In genomic region chr3:172309741-172310140, GRCh38 we compare ENCODE assay signal across 18 cellular contexts.
DNase-seq lines count a peak whose midpoint lies in the region; TF ChIP-seq lines count a peak whose summit lies in the region.
"Had no signal": no experiment of that assay in that cellular context is flagged by ENCODE, and none has a peak within 500 bp of the region (broad histone marks: within the 10 kb centered on the region; RNA-seq: fewer than 3 reads in every experiment).

No MANE protein-coding gene starts in this region.

- peaks cover 9% of the 10 kb centered on the region for H3K36me3 ChIP-seq in H7 (replicated peaks; ENCODE audit: control insufficient read depth, insufficient read depth, low read length)

- no peak overlapping the region for H2BK12ac ChIP-seq in H9 (ENCODE audit: insufficient read length, low read depth, low read length)

- no peaks in the 10 kb centered on the region for H3K4me1 ChIP-seq in H9 (ENCODE audit: insufficient read depth, low read length)

- no peak overlapping the region for H3K27ac ChIP-seq in H9 (ENCODE audit: insufficient read length, low read depth, low read length)
- H3K27ac ChIP-seq: HL-60, RWPE1 had no signal

- H3K23ac ChIP-seq in H9 (ENCODE audit: insufficient read length, low read depth, low read length), result no peak overlapping the region

- no peaks in the 10 kb centered on the region for H4K20me1 ChIP-seq in H9 (ENCODE audit: control insufficient read depth, insufficient read depth, insufficient read length)

- H3K4me2 ChIP-seq in H9 (ENCODE audit: insufficient read depth, insufficient read length, low read length), result no peak overlapping the region
- H3K4me2 ChIP-seq: SK-N-SH had no signal

- peaks cover 57% of the 10 kb centered on the region for H3K4me1 Mint-ChIP-seq in Calu3 (ENCODE audit: low read depth, unreplicated experiment)
- H3K4me1 Mint-ChIP-seq in H9, result peaks cover 19 to 26% of the 10 kb centered on the region in 2 experiments
- H3K4me1 Mint-ChIP-seq in chondrocyte (ENCODE audit: low read depth), result peaks cover 68% of the 10 kb centered on the region
- peaks cover 33% of the 10 kb centered on the region for H3K4me1 Mint-ChIP-seq in osteocyte (ENCODE audit: unreplicated experiment)

- no peak overlapping the region for H3K18ac ChIP-seq in H9 (ENCODE audit: insufficient read length, low read depth, low read length)

- no peak overlapping the region for H3T11ph ChIP-seq in H9 (ENCODE audit: low read length)

- H3K27ac Mint-ChIP-seq in Calu3 (ENCODE audit: unreplicated experiment) (peak overlapping the region; percentile 59), H9 (peak overlapping the region; percentile 66 to 87 (median 86)), chondrocyte (ENCODE audit: unreplicated experiment) (peak overlapping the region; percentile 72), osteocyte (ENCODE audit: unreplicated experiment) (peak overlapping the region; percentile 23)

- no peak overlapping the region for H2AK5ac ChIP-seq in H9 (ENCODE audit: insufficient read length, low read length)

- no peak overlapping the region for H2BK15ac ChIP-seq in H9 (ENCODE audit: low read depth, low read length)

- no peak overlapping the region for H3K14ac ChIP-seq in H9 (ENCODE audit: insufficient read depth, low read length)

- H3K79me2 ChIP-seq in H9 (ENCODE audit: insufficient read depth, low read length), result no peaks in the 10 kb centered on the region

- peaks cover 97% of the 10 kb centered on the region for H3K36me3 Mint-ChIP-seq in Calu3 (ENCODE audit: insufficient read depth, unreplicated experiment)
- H3K36me3 Mint-ChIP-seq in H9 (ENCODE audit: insufficient read depth in 1 of 3, low read depth in 3 of 3), result peaks cover 21 to 54% (median 53%) of the 10 kb centered on the region in 3 experiments
- peaks cover 49% of the 10 kb centered on the region for H3K36me3 Mint-ChIP-seq in chondrocyte (ENCODE audit: low read depth)
- H3K36me3 Mint-ChIP-seq in osteocyte (ENCODE audit: unreplicated experiment), result peaks cover 73% of the 10 kb centered on the region

- H4K8ac ChIP-seq in H9 (replicated peaks; ENCODE audit: insufficient read length, low read depth, low read length), result no peak overlapping the region

- BruUV-seq in Calu3 (replicated peaks; lab: Mats Ljungman, UMichigan), result no TSS peak

- H3K4me3 ChIP-seq in H7 (ENCODE audit: insufficient read depth, low read depth, low read length), result no peak overlapping the region
- H3K4me3 ChIP-seq: GM12878 had no signal

- WGBS in H9 (ENCODE audit: extremely low coverage, insufficient read length, low lambda C conversion rate), result no CpG with 5 or more reads among the region's 5 CpGs

- H2BK120ac ChIP-seq in H9 (ENCODE audit: low read depth, low read length, poor library complexity, severe bottlenecking), result no peak overlapping the region

- H3K4me3 Mint-ChIP-seq in Calu3 (ENCODE audit: low read depth, unreplicated experiment) (no peak overlapping the region), H9 (no peak overlapping the region), chondrocyte (ENCODE audit: unreplicated experiment) (no peak overlapping the region), osteocyte (ENCODE audit: unreplicated experiment) (no peak overlapping the region)
- H3K4me3 Mint-ChIP-seq: CD4-positive, alpha-beta memory T cell had no signal

- no peak overlapping the region for H4K5ac ChIP-seq in H9 (ENCODE audit: insufficient read length, low read depth, low read length)

- no peaks in the 10 kb centered on the region for H3K27me3 ChIP-seq in H9 (ENCODE audit: insufficient read depth, low read length)
- no peaks in the 10 kb centered on the region for H3K27me3 ChIP-seq in H7 (ENCODE audit: control insufficient read depth, insufficient read depth, low read length)

- H3K56ac ChIP-seq in H9 (ENCODE audit: insufficient read length, low read depth, low read length), result no peak overlapping the region

- H2AFZ ChIP-seq in H9 (ENCODE audit: low read length), result no peak overlapping the region

- CTCF ChIA-PET in Calu3 (lab: Charles Lee), result interaction anchor here (0.6 kb wide), 1 partner anchor 268 kb away, joined by 3 read pairs; no protein-coding TSS in a partner anchor

- no peak overlapping the region for H3K9ac ChIP-seq in H9 (ENCODE audit: extremely low read depth, insufficient read length, low read length)
- H3K9ac ChIP-seq: SK-N-SH had no signal

- H3K23me2 ChIP-seq in H9 (ENCODE audit: insufficient read length, low read depth, low read length, poor library complexity, severe bottlenecking), result no peaks in the 10 kb centered on the region

- H2BK5ac ChIP-seq in H9 (ENCODE audit: insufficient read length, low read length), result no peak overlapping the region

- DNase-seq in Calu3 (no peak), H9 (no peak), chondrocyte (ENCODE audit: low spot score) (no peak), osteocyte (ENCODE audit: extremely low spot score, unreplicated experiment) (no peak), NCI-H748 treated with DMSO at 0.1 percent for 48 hours (lab: John Stamatoyannopoulos, UW) (no peak), H7 (no peak), NCI-H187 (lab: John Stamatoyannopoulos, UW) (no peak)
- DNase-seq: Caco-2; CD4-positive, alpha-beta memory T cell; DND-41; HCEC 1CT; KG1; NCI-H1105; SIG-M5; SK-N-SH had no signal

- intact Hi-C loops in Calu3 (cut with micrococcal nuclease; ENCODE audit: unreplicated experiment), result loop anchor here (5.0 kb wide), 1 partner anchor 167 kb away; no protein-coding TSS in a partner anchor

- H2BK20ac ChIP-seq in H9 (ENCODE audit: low read depth, low read length, poor library complexity, severe bottlenecking), result no peak overlapping the region

- H3K9me3 Mint-ChIP-seq in Calu3 (ENCODE audit: low read depth, unreplicated experiment) (no peaks in the 10 kb centered on the region), H9 (no peaks in the 10 kb centered on the region), chondrocyte (ENCODE audit: low read depth) (no peaks in the 10 kb centered on the region), osteocyte (ENCODE audit: unreplicated experiment) (no peaks in the 10 kb centered on the region)
- H3K9me3 Mint-ChIP-seq: CD4-positive, alpha-beta memory T cell had no signal

- no peak overlapping the region for H3K4ac ChIP-seq in H9 (ENCODE audit: low read depth, low read length)

- no peaks in the 10 kb centered on the region for H3K9me3 ChIP-seq in H9 (ENCODE audit: control insufficient read depth, low read depth, low read length)
- H3K9me3 ChIP-seq: Caco-2, SK-N-SH had no signal

- H3K27me3 Mint-ChIP-seq in Calu3 (ENCODE audit: unreplicated experiment), result no peaks in the 10 kb centered on the region
- no peaks in the 10 kb centered on the region for H3K27me3 Mint-ChIP-seq in H9 (ENCODE audit: low read depth)
- H3K27me3 Mint-ChIP-seq in chondrocyte (ENCODE audit: low read depth), result no peaks in the 10 kb centered on the region
- H3K27me3 Mint-ChIP-seq in osteocyte (ENCODE audit: unreplicated experiment), result no peaks in the 10 kb centered on the region
- H3K27me3 Mint-ChIP-seq: CD4-positive, alpha-beta memory T cell had no signal

- TF ChIP-seq CTCF in Calu3 (IDR thresholded peaks at IDR 0.05; ENCODE audit: unreplicated experiment), result no peak
- TF ChIP-seq CTCF in H9 (conservative IDR thresholded peaks at IDR 0.05), result no peak
- TF ChIP-seq CTCF in chondrocyte (IDR thresholded peaks at IDR 0.05), result no peak
- TF ChIP-seq CTCF in osteocyte (IDR thresholded peaks at IDR 0.05), result no peak

- H3K79me1 ChIP-seq in H9 (ENCODE audit: insufficient read depth, low read depth, low read length, poor library complexity, severe bottlenecking), result no peaks in the 10 kb centered on the region

- no peak overlapping the region for H4K91ac ChIP-seq in H9 (ENCODE audit: insufficient read length, low read depth, low read length)

Comparison
In these comparisons a context has a peak if more than half of its experiments do, and no peak if none do; other contexts are left out.
1. H3K27ac Mint-ChIP-seq: peak in every context shown above with its lines; median percentile 86 in H9; 72 in chondrocyte; 59 in Calu3; 23 in osteocyte.